In genomic region chr21:27647401-27647800, GRCh38 we compare ENCODE assay signal across 36 cellular contexts.
DNase-seq lines count a peak whose midpoint lies in the region; ATAC-seq, FAIRE-seq and TF ChIP-seq lines count a peak whose summit lies in the region.
"Had no signal": no experiment of that assay in that cellular context is flagged by ENCODE, and none has a peak within 500 bp of the region (broad histone marks: within the 10 kb centered on the region; RNA-seq: fewer than 3 reads in every experiment).

No MANE protein-coding gene starts in this region.

- ATAC-seq in RWPE2 (ENCODE audit: low read depth) (no peak), HG02938 (IDR thresholded peaks at IDR 0.05; ENCODE audit: unreplicated experiment) (no peak), HepG2 (no peak)
- ATAC-seq: CD8-positive, alpha-beta T cell; naive thymus-derived CD8-positive, alpha-beta T cell; sciatic nerve; stimulated activated effector memory CD8-positive, alpha-beta T cell treated with anti-CD3 and anti-CD28 coated beads, Interleukin-12 subunit alpha, Interleukin-12 subunit beta, amount 100 ng/mL, for 72 hours; T-cell; WTC11 had no signal

- POLR2A ChIA-PET in endothelial cell of umbilical vein (lab: Charles Lee) = no interaction called here
- POLR2A ChIA-PET in HepG2 (lab: Yijun Ruan, JAX) = no interaction called here
- POLR2A ChIA-PET in activated CD4-positive, alpha-beta memory T cell treated with anti-CD3 and anti-CD28 coated beads for 36 hours (lab: Charles Lee) = no interaction called here

- H3K4me3 ChIP-seq in GM23248 (no peak overlapping the region), RWPE2 (ENCODE audit: severe bottlenecking) (no peak overlapping the region), endothelial cell of umbilical vein (replicated peaks in 1 of 3; ENCODE audit: insufficient read depth in 1 of 3, low read depth in 1 of 3, low read length in 3 of 3) (no peak overlapping the region), HepG2 (replicated peaks in 1 of 3; ENCODE audit: insufficient read depth in 1 of 3, low read depth in 2 of 3, low read length in 3 of 3) (no peak overlapping the region)
- H3K4me3 ChIP-seq: prostate gland, SJSA1, transverse colon had no signal

- H3K4me1 ChIP-seq in GM23248 (ENCODE audit: insufficient read depth) = peaks cover 47% of the 10 kb centered on the region
- H3K4me1 ChIP-seq in RWPE2 (ENCODE audit: insufficient read depth, poor library complexity, severe bottlenecking) = peaks cover 34% of the 10 kb centered on the region
- peaks cover 34% of the 10 kb centered on the region for H3K4me1 ChIP-seq in endothelial cell of umbilical vein (ENCODE audit: control insufficient read depth, extremely low read depth, insufficient read depth, low read length)
- no peaks in the 10 kb centered on the region for H3K4me1 ChIP-seq in HepG2 (ENCODE audit: insufficient read depth, low read length)
- H3K4me1 ChIP-seq: prostate gland, transverse colon had no signal

- intact Hi-C loops in endothelial cell of umbilical vein (cut with micrococcal nuclease) (loop anchor here (5.0 to 10.0 kb wide), 2 partner anchors 130 to 877 kb away; no protein-coding TSS in a partner anchor), HepG2 (cut with micrococcal nuclease; ENCODE audit: unreplicated experiment) (no loop called here)
- intact Hi-C loops in activated CD4-positive, alpha-beta memory T cell treated with anti-CD3 and anti-CD28 coated beads for 36 hours (cut with micrococcal nuclease) = no loop called here

- TF ChIP-seq CTCF in RWPE2 (IDR thresholded peaks at IDR 0.05; ENCODE audit: poor library complexity, severe bottlenecking) (no peak), endothelial cell of umbilical vein (IDR thresholded peaks at IDR 0.05; ENCODE audit: extremely low read depth in 1 of 2, insufficient read depth in 1 of 2, low read depth in 1 of 2, low read length in 2 of 2) (no peak), HepG2 (CRISPR knock-in tag; IDR thresholded peaks at IDR 0.05) (no peak)

- CTCF ChIA-PET in endothelial cell of umbilical vein (lab: Charles Lee) = no interaction called here
- CTCF ChIA-PET in HepG2 (lab: Yijun Ruan, JAX; ENCODE audit: low intra/inter-chr PET ratio, low total read pairs) = no interaction called here
- CTCF ChIA-PET in activated CD4-positive, alpha-beta memory T cell treated with anti-CD3 and anti-CD28 coated beads for 36 hours (lab: Charles Lee) = no interaction called here

- H3F3A ChIP-seq in GM23248 (ENCODE audit: insufficient read depth) = peaks cover 24% of the 10 kb centered on the region

- H3K36me3 ChIP-seq in GM23248 (ENCODE audit: low read depth) (no peaks in the 10 kb centered on the region), RWPE2 (ENCODE audit: low read depth) (no peaks in the 10 kb centered on the region), endothelial cell of umbilical vein (ENCODE audit: control insufficient read depth in 2 of 2, extremely low read depth in 1 of 2, insufficient read depth in 2 of 2, low read length in 2 of 2) (no peaks in the 10 kb centered on the region), HepG2 (replicated peaks in 1 of 2; ENCODE audit: control insufficient read depth in 1 of 2, insufficient read depth in 2 of 2, low read length in 2 of 2) (no peaks in the 10 kb centered on the region)
- H3K36me3 ChIP-seq: prostate gland, SJSA1, transverse colon had no signal

- no peaks in the 10 kb centered on the region for H3K27me3 Mint-ChIP-seq in activated CD4-positive, alpha-beta memory T cell treated with anti-CD3 and anti-CD28 coated beads for 36 hours
- H3K27me3 Mint-ChIP-seq: activated naive CD8-positive, alpha-beta T cell; activated T-cell treated with anti-CD3 and anti-CD28 coated beads, Interleukin-2, amount 50 U/mL, for 24 hours; B cell; central memory CD8-positive, alpha-beta T cell; IgD-negative memory B cell; naive thymus-derived CD8-positive, alpha-beta T cell; T-cell had no signal

- no peak for TF ChIP-seq RAD21 in HepG2 (CRISPR knock-in tag; IDR thresholded peaks at IDR 0.05)

- H3K27ac ChIP-seq in GM23248 (peak overlapping the region; percentile 98; the same call in 1 of the 2 replicates), RWPE2 (ENCODE audit: poor library complexity, severe bottlenecking) (peak overlapping the region; percentile 68), endothelial cell of umbilical vein (ENCODE audit: insufficient read depth, low read depth, low read length) (peak overlapping the region; percentile 91), HepG2 (ENCODE audit: extremely low read length, insufficient read depth, low read length) (no peak overlapping the region)
- H3K27ac ChIP-seq: prostate gland, transverse colon had no signal

- H2AFZ ChIP-seq in GM23248 (no peak overlapping the region), endothelial cell of umbilical vein (ENCODE audit: low read depth, low read length) (no peak overlapping the region), HepG2 (ENCODE audit: low read length) (no peak overlapping the region)

- H3K9me2 ChIP-seq in GM23248 (ENCODE audit: insufficient read depth) = no peaks in the 10 kb centered on the region

- no peaks in the 10 kb centered on the region for H3K9me3 Mint-ChIP-seq in activated CD4-positive, alpha-beta memory T cell treated with anti-CD3 and anti-CD28 coated beads for 36 hours
- H3K9me3 Mint-ChIP-seq: activated T-cell treated with anti-CD3 and anti-CD28 coated beads, Interleukin-2, amount 50 U/mL, for 24 hours had no signal

- H3K4me1 Mint-ChIP-seq in activated CD4-positive, alpha-beta memory T cell treated with anti-CD3 and anti-CD28 coated beads for 36 hours (ENCODE audit: low read depth) = no peaks in the 10 kb centered on the region
- H3K4me1 Mint-ChIP-seq: B cell; central memory CD8-positive, alpha-beta T cell; endodermal cell; IgD-negative memory B cell; naive thymus-derived CD8-positive, alpha-beta T cell; stimulated activated effector memory CD8-positive, alpha-beta T cell treated with anti-CD3 and anti-CD28 coated beads, Interleukin-12 subunit alpha, Interleukin-12 subunit beta, amount 100 ng/mL, for 72 hours; T-cell; WTC11 had no signal

- no peak for TF ChIP-seq POLR2A in endothelial cell of umbilical vein (IDR thresholded peaks at IDR 0.05; ENCODE audit: low read depth, low read length)
- no peak for TF ChIP-seq POLR2A in HepG2 (IDR thresholded peaks at IDR 0.05; ENCODE audit: insufficient read depth in 1 of 2, low read depth in 2 of 2, low read length in 2 of 2)

- dilution Hi-C loops in endothelial cell of umbilical vein (cut with MboI; ENCODE audit: extremely low pct_ligation_motif_present, low sequenced_read_pairs) = no loop called here

- no peak for TF ChIP-seq EP300 in HepG2 (IDR thresholded peaks at IDR 0.05; ENCODE audit: low read depth in 2 of 2, low read length in 2 of 2)
- no peak for TF ChIP-seq EP300 in HepG2 (CRISPR knock-in tag; IDR thresholded peaks at IDR 0.05; ENCODE audit: borderline replicate concordance)

- 71 to 76% methylated on average over 3 of the region's 3 CpGs for WGBS in GM23248 (ENCODE audit: low coverage in 1 of 2, low lambda C conversion rate in 2 of 2, missing lambda C conversion rate in 2 of 2), 2 experiments
- WGBS in HepG2 (ENCODE audit: low lambda C conversion rate) = 2% methylated on average over 3 of the region's 3 CpGs

- BruUV-seq in endothelial cell of umbilical vein (replicated peaks; lab: Mats Ljungman, UMichigan) (no TSS peak), HepG2 (replicated peaks; lab: Mats Ljungman, UMichigan) (no TSS peak)

- H3K4me3 Mint-ChIP-seq in activated CD4-positive, alpha-beta memory T cell treated with anti-CD3 and anti-CD28 coated beads for 36 hours = no peak overlapping the region
- H3K4me3 Mint-ChIP-seq: activated naive CD8-positive, alpha-beta T cell; activated T-cell treated with anti-CD3 and anti-CD28 coated beads, Interleukin-2, amount 50 U/mL, for 24 hours; B cell; CD8-positive, alpha-beta T cell; central memory CD8-positive, alpha-beta T cell; endodermal cell; IgD-negative memory B cell; naive thymus-derived CD8-positive, alpha-beta T cell; stimulated activated effector memory CD8-positive, alpha-beta T cell treated with anti-CD3 and anti-CD28 coated beads, Interleukin-12 subunit alpha, Interleukin-12 subunit beta, amount 100 ng/mL, for 72 hours; T-cell; WTC11 had no signal

- H3K27me3 ChIP-seq in GM23248 (replicated peaks; ENCODE audit: insufficient read depth) = no peaks in the 10 kb centered on the region
- H3K27me3 ChIP-seq in RWPE2 (ENCODE audit: insufficient read depth, poor library complexity, severe bottlenecking) = no peaks in the 10 kb centered on the region
- H3K27me3 ChIP-seq in endothelial cell of umbilical vein (ENCODE audit: control insufficient read depth in 2 of 2, insufficient read depth in 2 of 2, low read length in 2 of 2) = no peaks in the 10 kb centered on the region
- no peaks in the 10 kb centered on the region for H3K27me3 ChIP-seq in HepG2 (ENCODE audit: control insufficient read depth in 1 of 2, insufficient read depth in 2 of 2, low read length in 2 of 2)
- H3K27me3 ChIP-seq: SJSA1, transverse colon had no signal

- H3K9me1 ChIP-seq in endothelial cell of umbilical vein (replicated peaks; ENCODE audit: control insufficient read depth, extremely low read depth, insufficient read depth, low read length) = no peaks in the 10 kb centered on the region

- H3K9ac ChIP-seq in GM23248 (0 out of 2 replicates have a peak overlapping the region, but pooled peaks have one; percentile 9), endothelial cell of umbilical vein (replicated peaks; ENCODE audit: extremely low read depth, insufficient read depth, low read length) (peak overlapping the region; percentile 49), HepG2 (ENCODE audit: insufficient read depth, low read depth, low read length) (no peak overlapping the region)

- in situ Hi-C loops in GM23248 (cut with MboI) = no loop called here
- in situ Hi-C loops in HepG2 (cut with HindIII; ENCODE audit: extremely low pct_ligation_motif_present, low pct_unique_long_range_greater_than_20kb) = no loop called here

- H3K79me2 ChIP-seq in GM23248 (ENCODE audit: insufficient read depth) = no peaks in the 10 kb centered on the region
- H3K79me2 ChIP-seq in endothelial cell of umbilical vein (ENCODE audit: control insufficient read depth, insufficient read depth, low read length) = no peaks in the 10 kb centered on the region
- H3K79me2 ChIP-seq in HepG2 (ENCODE audit: insufficient read depth, low read length) = no peaks in the 10 kb centered on the region

- peak; percentile 9 for DNase-seq in GM23248
- DNase-seq in RWPE2 (ENCODE audit: low spot score) = no peak
- DNase-seq in endothelial cell of umbilical vein (ENCODE audit: low read depth, low spot score) = peak; percentile 40
- peak; percentile 30 for DNase-seq in kidney tubule cell (ENCODE audit: low spot score)
- DNase-seq in AG20443 (ENCODE audit: low spot score) = no peak
- no peak for DNase-seq in HepG2 (ENCODE audit: low spot score)
- DNase-seq in activated CD4-positive, alpha-beta memory T cell treated with anti-CD3 and anti-CD28 coated beads for 36 hours = no peak
- DNase-seq: activated CD4-positive, alpha-beta T cell treated with anti-CD3 and anti-CD28 coated beads, Interleukin-2, amount 50 U/mL, for 1 hour; activated effector memory CD4-positive, alpha-beta T cell treated with anti-CD3 and anti-CD28 coated beads, Interleukin-2, amount 50 U/mL, for 16 hours; activated T-cell treated with anti-CD3 and anti-CD28 coated beads, Interleukin-2, amount 50 U/mL, for 24 hours; anterior cingulate cortex; CD8-positive, alpha-beta T cell; dermis blood vessel endothelial cell; endodermal cell; kidney; naive thymus-derived CD8-positive, alpha-beta T cell; NCI-H1048; NCI-H1694 treated with DMSO at 0.1 percent for 48 hours; NCI-H2171; NCI-H510A; RPMI8226; stimulated activated CD4-positive, alpha-beta T cell treated with anti-CD3 and anti-CD28 coated beads, Interleukin-15, amount 100 ng/mL, for 24 hours; T-cell; transverse colon had no signal

- H3K4me2 ChIP-seq in GM23248 (ENCODE audit: unreplicated experiment) = peak overlapping the region; percentile 34
- no peak overlapping the region for H3K4me2 ChIP-seq in endothelial cell of umbilical vein (ENCODE audit: insufficient read depth, low read length)
- H3K4me2 ChIP-seq in HepG2 (ENCODE audit: low read depth, low read length) = no peak overlapping the region

- H3K27ac Mint-ChIP-seq in activated CD4-positive, alpha-beta memory T cell treated with anti-CD3 and anti-CD28 coated beads for 36 hours = no peak overlapping the region
- H3K27ac Mint-ChIP-seq: activated naive CD8-positive, alpha-beta T cell; activated T-cell treated with anti-CD3 and anti-CD28 coated beads, Interleukin-2, amount 50 U/mL, for 24 hours; B cell; CD8-positive, alpha-beta T cell; endodermal cell; IgD-negative memory B cell; naive thymus-derived CD8-positive, alpha-beta T cell; stimulated activated effector memory CD8-positive, alpha-beta T cell treated with anti-CD3 and anti-CD28 coated beads, Interleukin-12 subunit alpha, Interleukin-12 subunit beta, amount 100 ng/mL, for 72 hours; T-cell; WTC11 had no signal

- H4K20me1 ChIP-seq in GM23248 (ENCODE audit: insufficient read depth) = no peaks in the 10 kb centered on the region
- H4K20me1 ChIP-seq in endothelial cell of umbilical vein (replicated peaks; ENCODE audit: control insufficient read depth, extremely low read depth, insufficient read depth, low read length) = no peaks in the 10 kb centered on the region
- H4K20me1 ChIP-seq in HepG2 (ENCODE audit: insufficient read depth, low read length) = no peaks in the 10 kb centered on the region

- H3K9me3 ChIP-seq in GM23248 (ENCODE audit: low read depth) = no peaks in the 10 kb centered on the region
- H3K9me3 ChIP-seq in RWPE2 (ENCODE audit: severe bottlenecking) = no peaks in the 10 kb centered on the region
- no peaks in the 10 kb centered on the region for H3K9me3 ChIP-seq in endothelial cell of umbilical vein (replicated peaks; ENCODE audit: control insufficient read depth, insufficient read depth, low read length)
- peaks cover 89% of the 10 kb centered on the region for H3K9me3 ChIP-seq in HepG2 (ENCODE audit: low read length)
- H3K9me3 ChIP-seq: prostate gland, SJSA1, transverse colon had no signal

- FAIRE-seq in endothelial cell of umbilical vein (lab: Jason Lieb, UNC) = no peak
- FAIRE-seq in HepG2 (lab: Jason Lieb, UNC) = no peak
- FAIRE-seq: GM19239, H1 had no signal

- H3K36me3 Mint-ChIP-seq in activated CD4-positive, alpha-beta memory T cell treated with anti-CD3 and anti-CD28 coated beads for 36 hours = no peaks in the 10 kb centered on the region
- H3K36me3 Mint-ChIP-seq: activated naive CD8-positive, alpha-beta T cell; CD8-positive, alpha-beta T cell; naive thymus-derived CD8-positive, alpha-beta T cell; stimulated activated effector memory CD8-positive, alpha-beta T cell treated with anti-CD3 and anti-CD28 coated beads, Interleukin-12 subunit alpha, Interleukin-12 subunit beta, amount 100 ng/mL, for 72 hours; T-cell had no signal

Comparison
In these comparisons a context has a peak if more than half of its experiments do, and no peak if none do; other contexts are left out.
1. DNase-seq: peak in GM23248 (single experiment), endothelial cell of umbilical vein (single experiment) and kidney tubule cell (single experiment); none in RWPE2 (single experiment), AG20443 (single experiment), HepG2 (single experiment) and activated CD4-positive, alpha-beta memory T cell treated with anti-CD3 and anti-CD28 coated beads for 36 hours (single experiment).